In the genomic region with DNA sequence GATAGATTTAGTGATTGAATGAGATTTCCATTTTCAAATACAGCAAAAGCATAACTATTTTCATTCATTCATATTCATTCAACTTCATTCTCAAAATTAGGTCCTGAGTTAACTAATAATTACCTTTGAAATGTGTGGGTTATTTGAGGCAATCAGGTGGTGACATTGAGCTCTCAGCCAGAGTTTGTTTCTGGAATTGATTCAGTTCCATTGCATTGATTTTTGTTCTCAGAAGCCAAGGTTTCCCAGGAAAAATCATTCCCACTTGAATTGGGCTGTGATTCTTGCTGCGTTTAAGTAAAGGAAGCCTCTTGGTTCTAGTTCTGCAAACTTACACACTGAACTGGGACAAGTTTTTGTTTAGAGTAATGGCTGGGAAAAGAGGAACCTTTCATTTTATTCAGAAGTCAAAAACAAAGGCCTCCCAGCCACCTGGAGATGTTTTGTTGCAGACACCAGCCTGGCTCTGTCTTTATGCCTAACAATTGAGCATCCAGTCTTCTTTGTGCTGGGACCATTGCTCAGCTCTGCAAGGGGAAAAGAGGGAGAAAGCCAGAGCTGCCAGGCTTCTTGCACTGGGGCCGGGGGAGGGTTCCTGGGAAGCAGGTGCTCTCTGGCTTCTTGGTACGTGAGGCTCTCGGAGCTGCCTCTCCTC, we compare ENCODE assay signal across 1 cellular context.
A peak's percentile ranks its signal among the peaks of the same experiment; 100 is the strongest.
TF ChIP-seq lines count a peak whose summit lies in the region.

No MANE protein-coding gene starts in this region.

TF ChIP-seq in GM23338, 12 proteins besides CTCF, POLR2A, EP300 and RAD21 (continued from another document):
- TF ChIP-seq, protein P1, sequence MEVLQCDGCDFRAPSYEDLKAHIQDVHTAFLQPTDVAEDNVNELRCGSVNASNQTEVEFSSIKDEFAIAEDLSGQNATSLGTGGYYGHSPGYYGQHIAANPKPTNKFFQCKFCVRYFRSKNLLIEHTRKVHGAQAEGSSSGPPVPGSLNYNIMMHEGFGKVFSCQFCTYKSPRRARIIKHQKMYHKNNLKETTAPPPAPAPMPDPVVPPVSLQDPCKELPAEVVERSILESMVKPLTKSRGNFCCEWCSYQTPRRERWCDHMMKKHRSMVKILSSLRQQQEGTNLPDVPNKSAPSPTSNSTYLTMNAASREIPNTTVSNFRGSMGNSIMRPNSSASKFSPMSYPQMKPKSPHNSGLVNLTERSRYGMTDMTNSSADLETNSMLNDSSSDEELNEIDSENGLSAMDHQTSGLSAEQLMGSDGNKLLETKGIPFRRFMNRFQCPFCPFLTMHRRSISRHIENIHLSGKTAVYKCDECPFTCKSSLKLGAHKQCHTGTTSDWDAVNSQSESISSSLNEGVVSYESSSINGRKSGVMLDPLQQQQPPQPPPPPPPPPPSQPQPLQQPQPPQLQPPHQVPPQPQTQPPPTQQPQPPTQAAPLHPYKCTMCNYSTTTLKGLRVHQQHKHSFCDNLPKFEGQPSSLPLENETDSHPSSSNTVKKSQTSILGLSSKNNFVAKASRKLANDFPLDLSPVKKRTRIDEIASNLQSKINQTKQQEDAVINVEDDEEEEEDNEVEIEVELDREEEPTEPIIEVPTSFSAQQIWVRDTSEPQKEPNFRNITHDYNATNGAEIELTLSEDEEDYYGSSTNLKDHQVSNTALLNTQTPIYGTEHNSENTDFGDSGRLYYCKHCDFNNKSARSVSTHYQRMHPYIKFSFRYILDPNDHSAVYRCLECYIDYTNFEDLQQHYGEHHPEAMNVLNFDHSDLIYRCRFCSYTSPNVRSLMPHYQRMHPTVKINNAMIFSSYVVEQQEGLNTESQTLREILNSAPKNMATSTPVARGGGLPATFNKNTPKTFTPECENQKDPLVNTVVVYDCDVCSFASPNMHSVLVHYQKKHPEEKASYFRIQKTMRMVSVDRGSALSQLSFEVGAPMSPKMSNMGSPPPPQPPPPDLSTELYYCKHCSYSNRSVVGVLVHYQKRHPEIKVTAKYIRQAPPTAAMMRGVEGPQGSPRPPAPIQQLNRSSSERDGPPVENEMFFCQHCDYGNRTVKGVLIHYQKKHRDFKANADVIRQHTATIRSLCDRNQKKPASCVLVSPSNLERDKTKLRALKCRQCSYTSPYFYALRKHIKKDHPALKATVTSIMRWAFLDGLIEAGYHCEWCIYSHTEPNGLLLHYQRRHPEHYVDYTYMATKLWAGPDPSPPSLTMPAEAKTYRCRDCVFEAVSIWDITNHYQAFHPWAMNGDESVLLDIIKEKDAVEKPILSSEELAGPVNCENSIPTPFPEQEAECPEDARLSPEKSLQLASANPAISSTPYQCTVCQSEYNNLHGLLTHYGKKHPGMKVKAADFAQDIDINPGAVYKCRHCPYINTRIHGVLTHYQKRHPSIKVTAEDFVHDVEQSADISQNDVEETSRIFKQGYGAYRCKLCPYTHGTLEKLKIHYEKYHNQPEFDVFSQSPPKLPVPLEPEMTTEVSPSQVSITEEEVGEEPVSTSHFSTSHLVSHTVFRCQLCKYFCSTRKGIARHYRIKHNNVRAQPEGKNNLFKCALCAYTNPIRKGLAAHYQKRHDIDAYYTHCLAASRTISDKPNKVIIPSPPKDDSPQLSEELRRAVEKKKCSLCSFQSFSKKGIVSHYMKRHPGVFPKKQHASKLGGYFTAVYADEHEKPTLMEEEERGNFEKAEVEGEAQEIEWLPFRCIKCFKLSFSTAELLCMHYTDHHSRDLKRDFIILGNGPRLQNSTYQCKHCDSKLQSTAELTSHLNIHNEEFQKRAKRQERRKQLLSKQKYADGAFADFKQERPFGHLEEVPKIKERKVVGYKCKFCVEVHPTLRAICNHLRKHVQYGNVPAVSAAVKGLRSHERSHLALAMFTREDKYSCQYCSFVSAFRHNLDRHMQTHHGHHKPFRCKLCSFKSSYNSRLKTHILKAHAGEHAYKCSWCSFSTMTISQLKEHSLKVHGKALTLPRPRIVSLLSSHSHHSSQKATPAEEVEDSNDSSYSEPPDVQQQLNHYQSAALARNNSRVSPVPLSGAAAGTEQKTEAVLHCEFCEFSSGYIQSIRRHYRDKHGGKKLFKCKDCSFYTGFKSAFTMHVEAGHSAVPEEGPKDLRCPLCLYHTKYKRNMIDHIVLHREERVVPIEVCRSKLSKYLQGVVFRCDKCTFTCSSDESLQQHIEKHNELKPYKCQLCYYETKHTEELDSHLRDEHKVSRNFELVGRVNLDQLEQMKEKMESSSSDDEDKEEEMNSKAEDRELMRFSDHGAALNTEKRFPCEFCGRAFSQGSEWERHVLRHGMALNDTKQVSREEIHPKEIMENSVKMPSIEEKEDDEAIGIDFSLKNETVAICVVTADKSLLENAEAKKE (CRISPR knock-in tag; IDR thresholded peaks at IDR 0.05), result peak; percentile 95
- TF ChIP-seq EZH2phosphoT487 (IDR thresholded peaks at IDR 0.05; ENCODE audit: unreplicated experiment) (no peak), ZNF331 (CRISPR knock-in tag; IDR thresholded peaks at IDR 0.05; ENCODE audit: low read depth) (peak; percentile 40; the same call in 1 of the 2 replicates), NANOG (IDR thresholded peaks at IDR 0.05; ENCODE audit: borderline replicate concordance) (peak; percentile 39; the same call in 1 of the 2 replicates), CREB1 (CRISPR knock-in tag; IDR thresholded peaks at IDR 0.05; ENCODE audit: low read depth) (no peak)
- TF ChIP-seq, protein P2, sequence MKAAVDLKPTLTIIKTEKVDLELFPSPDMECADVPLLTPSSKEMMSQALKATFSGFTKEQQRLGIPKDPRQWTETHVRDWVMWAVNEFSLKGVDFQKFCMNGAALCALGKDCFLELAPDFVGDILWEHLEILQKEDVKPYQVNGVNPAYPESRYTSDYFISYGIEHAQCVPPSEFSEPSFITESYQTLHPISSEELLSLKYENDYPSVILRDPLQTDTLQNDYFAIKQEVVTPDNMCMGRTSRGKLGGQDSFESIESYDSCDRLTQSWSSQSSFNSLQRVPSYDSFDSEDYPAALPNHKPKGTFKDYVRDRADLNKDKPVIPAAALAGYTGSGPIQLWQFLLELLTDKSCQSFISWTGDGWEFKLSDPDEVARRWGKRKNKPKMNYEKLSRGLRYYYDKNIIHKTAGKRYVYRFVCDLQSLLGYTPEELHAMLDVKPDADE (IDR thresholded peaks at IDR 0.05), result no peak
